Comparison of ENCODE assay signal across 8 cellular contexts in the genomic region with DNA sequence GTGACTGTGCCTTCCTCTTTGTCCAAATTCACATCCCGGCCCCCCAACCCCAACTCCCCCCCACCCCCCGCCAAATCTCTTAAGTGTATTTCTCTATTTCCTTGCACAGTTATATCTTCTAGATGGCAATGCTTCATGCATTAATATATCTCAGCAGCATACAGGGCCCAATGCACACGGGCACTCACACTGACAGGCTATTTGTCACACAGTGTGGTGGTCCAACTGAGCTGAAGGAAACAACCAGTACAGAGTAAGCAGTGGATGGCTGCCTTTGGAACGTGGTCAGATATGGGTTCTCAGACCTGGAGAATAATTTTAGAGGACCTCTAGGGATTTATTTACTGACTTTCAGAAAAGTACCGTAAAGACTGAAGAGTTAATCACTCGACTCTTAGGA. TPM values are rescaled to one million over a fixed set of nuclear protein-coding genes. Genes with fewer than 3 reads are reported as not detected.
A peak's percentile ranks its signal among the peaks of the same experiment; 100 is the strongest.
DNase-seq lines count a peak whose midpoint lies in the region; ATAC-seq and FAIRE-seq lines count a peak whose summit lies in the region.

No MANE protein-coding gene starts in this region.

- H3K27ac ChIP-seq in GM23248 = peak overlapping the region; percentile 70; the same call in 1 of the 2 replicates
- H3K27ac ChIP-seq in SJSA1 = no peak overlapping the region
- H3K27ac ChIP-seq in small intestine (ENCODE audit: low read depth in 1 of 2, low read length in 1 of 2) = peak overlapping the region in 1 of 2 donors; percentile 96

- no peak for FAIRE-seq in small intestine (lab: Jason Lieb, UNC)

- H3K36me3 ChIP-seq in GM23248 (ENCODE audit: low read depth) (no peaks in the 10 kb centered on the region), SJSA1 (0 out of 2 replicates have a peak, but pooled peaks cover 5% of the 10 kb centered on the region), small intestine (ENCODE audit: control insufficient read depth in 2 of 2, insufficient read depth in 2 of 2, low read length in 2 of 2) (no peaks in the 10 kb centered on the region)

- peaks cover 11% of the 10 kb centered on the region for H3K4me1 ChIP-seq in GM23248 (ENCODE audit: insufficient read depth)
- H3K4me1 ChIP-seq in SJSA1 (replicated peaks) = peaks cover 7% of the 10 kb centered on the region
- H3K4me1 ChIP-seq in small intestine (ENCODE audit: control insufficient read depth in 2 of 2, insufficient read depth in 1 of 2, low read depth in 1 of 2, low read length in 1 of 2) = peaks cover 0 to 10% of the 10 kb centered on the region in 2 donors

- H3K27me3 ChIP-seq in GM23248 (replicated peaks; ENCODE audit: insufficient read depth) (no peaks in the 10 kb centered on the region), SJSA1 (replicated peaks) (no peaks in the 10 kb centered on the region), small intestine (ENCODE audit: control insufficient read depth in 2 of 2, insufficient read depth in 2 of 2, low read length in 2 of 2) (no peaks in the 10 kb centered on the region)

- H4K20me1 ChIP-seq in GM23248 (ENCODE audit: insufficient read depth) = no peaks in the 10 kb centered on the region

- in situ Hi-C loops in GM23248 (cut with MboI) = loop anchor here (25.0 kb wide), 1 partner anchor 417 kb away; no protein-coding TSS in a partner anchor

- peak overlapping the region; percentile 92 for H3K9ac ChIP-seq in GM23248

- H3K79me2 ChIP-seq in GM23248 (ENCODE audit: insufficient read depth) = peaks cover 55% of the 10 kb centered on the region

- H3F3A ChIP-seq in GM23248 (ENCODE audit: insufficient read depth) = no peaks in the 10 kb centered on the region

- WGBS in GM23248 (ENCODE audit: low coverage in 1 of 2, low lambda C conversion rate in 2 of 2, missing lambda C conversion rate in 2 of 2), 2 experiments = 17 to 25% methylated on average over 4 to 6 of the region's 6 CpGs
- WGBS in small intestine, 3 donors = 11 to 14% (median 11%) methylated on average over 6 of the region's 6 CpGs

- peak overlapping the region; percentile 100 for H3K4me2 ChIP-seq in GM23248 (ENCODE audit: unreplicated experiment)

- H3K4me3 ChIP-seq in GM23248 (peak overlapping the region; percentile 98), SJSA1 (peak overlapping the region; percentile 73), small intestine (ENCODE audit: low read depth in 1 of 2, low read length in 2 of 2) (peak overlapping the region; percentile 70 to 98)

- peak; percentile 34 for DNase-seq in GM23248
- no peak for DNase-seq in SJSA1 (ENCODE audit: low read depth in 1 of 2, low spot score in 2 of 2)
- DNase-seq in foreskin melanocyte = peak; percentile 5
- no peak for DNase-seq in small intestine
- DNase-seq in NK-92 treated with Interleukin-12 subunit alpha and Interleukin-12 subunit beta, amount 100 ng/mL, for 24 hours (lab: John Stamatoyannopoulos, UW) = no peak
- DNase-seq in SIG-M5 (lab: John Stamatoyannopoulos, UW) = no peak
- no peak for DNase-seq in UCSD-AML1 (lab: John Stamatoyannopoulos, UW; ENCODE audit: unreplicated experiment)

- H3K9me3 ChIP-seq in GM23248 (ENCODE audit: low read depth) = no peaks in the 10 kb centered on the region
- H3K9me3 ChIP-seq in SJSA1 (replicated peaks) = no peaks in the 10 kb centered on the region
- no peaks in the 10 kb centered on the region for H3K9me3 ChIP-seq in small intestine (ENCODE audit: control insufficient read depth, low read depth)

- ATAC-seq in HG03045 (IDR thresholded peaks at IDR 0.05; ENCODE audit: unreplicated experiment) = no peak

- H3K9me2 ChIP-seq in GM23248 (ENCODE audit: insufficient read depth) = no peaks in the 10 kb centered on the region

- peak overlapping the region; percentile 97 for H2AFZ ChIP-seq in GM23248

RNA-seq across cellular contexts. Expression of gene EXOC1, which starts 0.7 kb away (rescaled TPM):
- 44.7 and 46.9 TPM in 2 replicates for total RNA-seq in GM23248 (2014; rRNA removed; shearing (Covaris generic))
- polyA plus RNA-seq in GM23248 (2016; fragmentation: Nextera tagmentation; extraction: Ambion mirVana) = 33.2 and 35.5 TPM in 2 replicates
- total RNA-seq in SJSA1 (2014; rRNA removed; shearing (Covaris generic)) = 23.8 and 41.7 TPM in 2 replicates
- polyA plus RNA-seq in small intestine = 10 to 100 TPM; 15.3 to 24.8 (median 17.0) TPM

RNA-seq across cellular contexts. Expression of gene EXOC1L, which starts 34.5 kb away (rescaled TPM):
- not detected in 2 replicates for total RNA-seq in GM23248 (2014; rRNA removed; shearing (Covaris generic))
- polyA plus RNA-seq in GM23248 (2016; fragmentation: Nextera tagmentation; extraction: Ambion mirVana) (not detected in 2 replicates), small intestine (under 1 TPM in 1 of 3 donors, not detected in 2; 0.31 TPM)
- not detected in 2 replicates for total RNA-seq in SJSA1 (2014; rRNA removed; shearing (Covaris generic))

Comparison
In these comparisons a context has a peak if more than half of its experiments do, and no peak if none do; other contexts are left out.
1. DNase-seq: peak in GM23248 (single experiment) and foreskin melanocyte (single experiment); none in SJSA1 (0 of 2), small intestine (single experiment), NK-92 treated with Interleukin-12 subunit alpha and Interleukin-12 subunit beta, amount 100 ng/mL, for 24 hours (single experiment), SIG-M5 (single experiment) and UCSD-AML1 (single experiment).
2. Peak in every context shown above with its lines, with median percentiles within 50 percentile points of each other: H3K4me3 ChIP-seq.